Comparison of ENCODE assay signal across 1 cellular context in genomic region chr7:23597064-23597907, GRCh38.
TF ChIP-seq lines count a peak whose summit lies in the region.

Gene CCDC126, plus strand, starts transcription at chr7:23597382. Its CDS starts 13,934 bp downstream, at chr7:23611316.

TF ChIP-seq in H1, 55 proteins besides CTCF, POLR2A, EP300 and RAD21:
- no peak for TF ChIP-seq NANOG (IDR thresholded peaks at IDR 0.05; ENCODE audit: insufficient read depth, low read depth, low read length, poor library complexity, severe bottlenecking)
- TF ChIP-seq TAF1 (IDR thresholded peaks at IDR 0.05; ENCODE audit: low read depth, low read length): peak; percentile 27; the same call in 1 of the 2 replicates
- peak; percentile 38 for TF ChIP-seq CTBP2 (IDR thresholded peaks at IDR 0.05; ENCODE audit: borderline replicate concordance, insufficient read depth, insufficient read length, low read length)
- no peak for TF ChIP-seq POU5F1 (IDR thresholded peaks at IDR 0.05; ENCODE audit: low read depth, low read length)
- TF ChIP-seq SIN3A (conservative IDR thresholded peaks at IDR 0.05 in 1 of 2, IDR thresholded peaks at IDR 0.05 in 1 of 2; ENCODE audit: low read depth in 1 of 2, low read length in 2 of 2): peak; percentile 20 to 89; a peak in 2 of 4 replicates
- TF ChIP-seq CREB1 (IDR thresholded peaks at IDR 0.05): peak; percentile 40; the same call in 1 of the 2 replicates
- peak; percentile 48 for TF ChIP-seq SIX5 (IDR thresholded peaks at IDR 0.05; ENCODE audit: low read depth, low read length)
- no peak for TF ChIP-seq JUN (IDR thresholded peaks at IDR 0.05; ENCODE audit: low read depth, low read length)
- TF ChIP-seq, protein P1, sequence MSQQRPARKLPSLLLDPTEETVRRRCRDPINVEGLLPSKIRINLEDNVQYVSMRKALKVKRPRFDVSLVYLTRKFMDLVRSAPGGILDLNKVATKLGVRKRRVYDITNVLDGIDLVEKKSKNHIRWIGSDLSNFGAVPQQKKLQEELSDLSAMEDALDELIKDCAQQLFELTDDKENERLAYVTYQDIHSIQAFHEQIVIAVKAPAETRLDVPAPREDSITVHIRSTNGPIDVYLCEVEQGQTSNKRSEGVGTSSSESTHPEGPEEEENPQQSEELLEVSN (IDR thresholded peaks at IDR 0.05): peak; percentile 100
- TF ChIP-seq RBBP5 (IDR thresholded peaks at IDR 0.05; ENCODE audit: borderline replicate concordance, low read depth, low read length): peak; percentile 40; the same call in 1 of the 2 replicates
- 0 out of 2 replicates have a peak, but pooled peaks have one; percentile 51 for TF ChIP-seq CHD2 (IDR thresholded peaks at IDR 0.05; ENCODE audit: low read length)
- peak in 1 of 2 experiments; percentile 50; a peak in 1 of 4 replicates for TF ChIP-seq HDAC2 (IDR thresholded peaks at IDR 0.05; ENCODE audit: borderline replicate concordance in 1 of 2, low read depth in 2 of 2, low read length in 2 of 2)
- no peak for TF ChIP-seq CHD1 (IDR thresholded peaks at IDR 0.05; ENCODE audit: low read depth, low read length)
- peak; percentile 93 for TF ChIP-seq ASH2L (IDR thresholded peaks at IDR 0.05; ENCODE audit: low read length)
- TF ChIP-seq TBP (IDR thresholded peaks at IDR 0.05; ENCODE audit: low read depth, low read length): peak; percentile 59
- TF ChIP-seq, protein P2, sequence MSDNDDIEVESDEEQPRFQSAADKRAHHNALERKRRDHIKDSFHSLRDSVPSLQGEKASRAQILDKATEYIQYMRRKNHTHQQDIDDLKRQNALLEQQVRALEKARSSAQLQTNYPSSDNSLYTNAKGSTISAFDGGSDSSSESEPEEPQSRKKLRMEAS (IDR thresholded peaks at IDR 0.05): peak; percentile 100
- peak; percentile 65 for TF ChIP-seq YY1 (IDR thresholded peaks at IDR 0.05; ENCODE audit: low read depth, low read length)
- TF ChIP-seq TAF7 (optimal IDR thresholded peaks at IDR 0.05; ENCODE audit: borderline replicate concordance, low read depth, low read length): peak; percentile 56
- TF ChIP-seq EGR1 (IDR thresholded peaks at IDR 0.05; ENCODE audit: borderline replicate concordance, low read depth, low read length): 0 out of 2 replicates have a peak, but pooled peaks have one; percentile 40
- TF ChIP-seq, protein P3, sequence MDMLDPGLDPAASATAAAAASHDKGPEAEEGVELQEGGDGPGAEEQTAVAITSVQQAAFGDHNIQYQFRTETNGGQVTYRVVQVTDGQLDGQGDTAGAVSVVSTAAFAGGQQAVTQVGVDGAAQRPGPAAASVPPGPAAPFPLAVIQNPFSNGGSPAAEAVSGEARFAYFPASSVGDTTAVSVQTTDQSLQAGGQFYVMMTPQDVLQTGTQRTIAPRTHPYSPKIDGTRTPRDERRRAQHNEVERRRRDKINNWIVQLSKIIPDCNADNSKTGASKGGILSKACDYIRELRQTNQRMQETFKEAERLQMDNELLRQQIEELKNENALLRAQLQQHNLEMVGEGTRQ (IDR thresholded peaks at IDR 0.05; ENCODE audit: low read length): peak; percentile 78
- TF ChIP-seq NRF1 (IDR thresholded peaks at IDR 0.05; ENCODE audit: low read depth, low read length): no peak
- TF ChIP-seq, protein P4, sequence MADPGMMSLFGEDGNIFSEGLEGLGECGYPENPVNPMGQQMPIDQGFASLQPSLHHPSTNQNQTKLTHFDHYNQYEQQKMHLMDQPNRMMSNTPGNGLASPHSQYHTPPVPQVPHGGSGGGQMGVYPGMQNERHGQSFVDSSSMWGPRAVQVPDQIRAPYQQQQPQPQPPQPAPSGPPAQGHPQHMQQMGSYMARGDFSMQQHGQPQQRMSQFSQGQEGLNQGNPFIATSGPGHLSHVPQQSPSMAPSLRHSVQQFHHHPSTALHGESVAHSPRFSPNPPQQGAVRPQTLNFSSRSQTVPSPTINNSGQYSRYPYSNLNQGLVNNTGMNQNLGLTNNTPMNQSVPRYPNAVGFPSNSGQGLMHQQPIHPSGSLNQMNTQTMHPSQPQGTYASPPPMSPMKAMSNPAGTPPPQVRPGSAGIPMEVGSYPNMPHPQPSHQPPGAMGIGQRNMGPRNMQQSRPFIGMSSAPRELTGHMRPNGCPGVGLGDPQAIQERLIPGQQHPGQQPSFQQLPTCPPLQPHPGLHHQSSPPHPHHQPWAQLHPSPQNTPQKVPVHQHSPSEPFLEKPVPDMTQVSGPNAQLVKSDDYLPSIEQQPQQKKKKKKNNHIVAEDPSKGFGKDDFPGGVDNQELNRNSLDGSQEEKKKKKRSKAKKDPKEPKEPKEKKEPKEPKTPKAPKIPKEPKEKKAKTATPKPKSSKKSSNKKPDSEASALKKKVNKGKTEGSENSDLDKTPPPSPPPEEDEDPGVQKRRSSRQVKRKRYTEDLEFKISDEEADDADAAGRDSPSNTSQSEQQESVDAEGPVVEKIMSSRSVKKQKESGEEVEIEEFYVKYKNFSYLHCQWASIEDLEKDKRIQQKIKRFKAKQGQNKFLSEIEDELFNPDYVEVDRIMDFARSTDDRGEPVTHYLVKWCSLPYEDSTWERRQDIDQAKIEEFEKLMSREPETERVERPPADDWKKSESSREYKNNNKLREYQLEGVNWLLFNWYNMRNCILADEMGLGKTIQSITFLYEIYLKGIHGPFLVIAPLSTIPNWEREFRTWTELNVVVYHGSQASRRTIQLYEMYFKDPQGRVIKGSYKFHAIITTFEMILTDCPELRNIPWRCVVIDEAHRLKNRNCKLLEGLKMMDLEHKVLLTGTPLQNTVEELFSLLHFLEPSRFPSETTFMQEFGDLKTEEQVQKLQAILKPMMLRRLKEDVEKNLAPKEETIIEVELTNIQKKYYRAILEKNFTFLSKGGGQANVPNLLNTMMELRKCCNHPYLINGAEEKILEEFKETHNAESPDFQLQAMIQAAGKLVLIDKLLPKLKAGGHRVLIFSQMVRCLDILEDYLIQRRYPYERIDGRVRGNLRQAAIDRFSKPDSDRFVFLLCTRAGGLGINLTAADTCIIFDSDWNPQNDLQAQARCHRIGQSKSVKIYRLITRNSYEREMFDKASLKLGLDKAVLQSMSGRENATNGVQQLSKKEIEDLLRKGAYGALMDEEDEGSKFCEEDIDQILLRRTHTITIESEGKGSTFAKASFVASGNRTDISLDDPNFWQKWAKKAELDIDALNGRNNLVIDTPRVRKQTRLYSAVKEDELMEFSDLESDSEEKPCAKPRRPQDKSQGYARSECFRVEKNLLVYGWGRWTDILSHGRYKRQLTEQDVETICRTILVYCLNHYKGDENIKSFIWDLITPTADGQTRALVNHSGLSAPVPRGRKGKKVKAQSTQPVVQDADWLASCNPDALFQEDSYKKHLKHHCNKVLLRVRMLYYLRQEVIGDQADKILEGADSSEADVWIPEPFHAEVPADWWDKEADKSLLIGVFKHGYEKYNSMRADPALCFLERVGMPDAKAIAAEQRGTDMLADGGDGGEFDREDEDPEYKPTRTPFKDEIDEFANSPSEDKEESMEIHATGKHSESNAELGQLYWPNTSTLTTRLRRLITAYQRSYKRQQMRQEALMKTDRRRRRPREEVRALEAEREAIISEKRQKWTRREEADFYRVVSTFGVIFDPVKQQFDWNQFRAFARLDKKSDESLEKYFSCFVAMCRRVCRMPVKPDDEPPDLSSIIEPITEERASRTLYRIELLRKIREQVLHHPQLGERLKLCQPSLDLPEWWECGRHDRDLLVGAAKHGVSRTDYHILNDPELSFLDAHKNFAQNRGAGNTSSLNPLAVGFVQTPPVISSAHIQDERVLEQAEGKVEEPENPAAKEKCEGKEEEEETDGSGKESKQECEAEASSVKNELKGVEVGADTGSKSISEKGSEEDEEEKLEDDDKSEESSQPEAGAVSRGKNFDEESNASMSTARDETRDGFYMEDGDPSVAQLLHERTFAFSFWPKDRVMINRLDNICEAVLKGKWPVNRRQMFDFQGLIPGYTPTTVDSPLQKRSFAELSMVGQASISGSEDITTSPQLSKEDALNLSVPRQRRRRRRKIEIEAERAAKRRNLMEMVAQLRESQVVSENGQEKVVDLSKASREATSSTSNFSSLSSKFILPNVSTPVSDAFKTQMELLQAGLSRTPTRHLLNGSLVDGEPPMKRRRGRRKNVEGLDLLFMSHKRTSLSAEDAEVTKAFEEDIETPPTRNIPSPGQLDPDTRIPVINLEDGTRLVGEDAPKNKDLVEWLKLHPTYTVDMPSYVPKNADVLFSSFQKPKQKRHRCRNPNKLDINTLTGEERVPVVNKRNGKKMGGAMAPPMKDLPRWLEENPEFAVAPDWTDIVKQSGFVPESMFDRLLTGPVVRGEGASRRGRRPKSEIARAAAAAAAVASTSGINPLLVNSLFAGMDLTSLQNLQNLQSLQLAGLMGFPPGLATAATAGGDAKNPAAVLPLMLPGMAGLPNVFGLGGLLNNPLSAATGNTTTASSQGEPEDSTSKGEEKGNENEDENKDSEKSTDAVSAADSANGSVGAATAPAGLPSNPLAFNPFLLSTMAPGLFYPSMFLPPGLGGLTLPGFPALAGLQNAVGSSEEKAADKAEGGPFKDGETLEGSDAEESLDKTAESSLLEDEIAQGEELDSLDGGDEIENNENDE (IDR thresholded peaks at IDR 0.05; ENCODE audit: insufficient replicate concordance, low read length): no peak
- peak; percentile 90 for TF ChIP-seq KDM4A (IDR thresholded peaks at IDR 0.05; ENCODE audit: low read depth, low read length, severe bottlenecking)
- no peak for TF ChIP-seq ATF2 (IDR thresholded peaks at IDR 0.05; ENCODE audit: low read length)
- 0 out of 2 replicates have a peak, but pooled peaks have one; percentile 3 for TF ChIP-seq TEAD4 (IDR thresholded peaks at IDR 0.05; ENCODE audit: low read depth, low read length)
- TF ChIP-seq ZNF274 (IDR thresholded peaks at IDR 0.05; ENCODE audit: borderline replicate concordance, extremely low read depth, low read length): no peak
- TF ChIP-seq RNF2 (IDR thresholded peaks at IDR 0.05; ENCODE audit: borderline replicate concordance, low read depth, low read length, missing control alignments, poor library complexity, severe bottlenecking): no peak
- peak; percentile 35; the same call in 1 of the 2 replicates for TF ChIP-seq SP1 (IDR thresholded peaks at IDR 0.05; ENCODE audit: low read depth, low read length)
- peak; percentile 52; the same call in 1 of the 2 replicates for TF ChIP-seq PHF8 (conservative IDR thresholded peaks at IDR 0.05; ENCODE audit: low read depth, low read length)
- TF ChIP-seq GABPA (IDR thresholded peaks at IDR 0.05; ENCODE audit: borderline replicate concordance, insufficient read depth, low read length): no peak
- no peak for TF ChIP-seq SAP30 (IDR thresholded peaks at IDR 0.05; ENCODE audit: insufficient read depth, insufficient replicate concordance, low read length)
- TF ChIP-seq SRF (IDR thresholded peaks at IDR 0.05; ENCODE audit: low read depth, low read length): no peak
- TF ChIP-seq TCF12 (IDR thresholded peaks at IDR 0.05; ENCODE audit: low read depth, low read length): peak; percentile 78; the same call in 1 of the 2 replicates
